1 cellular context compared by ENCODE assay signal in genomic region chr5:133995341-133995740, GRCh38.
TF ChIP-seq lines count a peak whose summit lies in the region.

No MANE protein-coding gene starts in this region.

TF ChIP-seq in H1, 55 proteins besides CTCF, POLR2A, EP300 and RAD21:
- TF ChIP-seq JUND (IDR thresholded peaks at IDR 0.05; ENCODE audit: low read length) (peak; percentile 74; the same call in 1 of the 2 replicates), CBX8 (IDR thresholded peaks at IDR 0.05; ENCODE audit: borderline replicate concordance, low read depth, low read length) (no peak)
